In the genomic region with DNA sequence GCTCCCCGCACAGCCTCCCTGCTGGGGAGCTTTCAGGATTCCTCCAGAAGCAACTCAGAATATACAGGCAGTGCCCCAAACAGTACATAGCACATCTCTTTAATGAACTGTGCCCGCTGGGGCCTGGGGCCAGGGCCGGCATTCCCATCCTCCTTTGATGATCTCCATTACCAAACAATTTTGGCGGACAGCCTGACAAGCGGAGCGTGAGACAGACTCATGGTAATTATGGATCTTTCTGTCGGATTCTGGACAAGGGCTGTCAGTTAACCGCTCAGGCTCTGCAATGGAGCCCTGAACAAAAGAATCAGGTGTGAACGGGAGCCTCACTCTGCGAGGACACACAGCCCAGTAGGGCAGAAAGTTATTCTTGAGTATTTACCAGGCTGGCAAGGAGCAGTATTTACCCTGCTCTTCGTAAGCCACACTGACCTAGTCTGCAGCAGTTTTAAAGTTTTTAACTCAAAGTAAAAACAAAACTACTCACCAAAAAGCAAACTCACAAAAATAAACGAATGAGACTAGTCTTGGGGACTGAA, we compare ENCODE assay signal across 14 cellular contexts.
DNase-seq lines count a peak whose midpoint lies in the region; ATAC-seq and TF ChIP-seq lines count a peak whose summit lies in the region.
"Had no signal": no experiment of that assay in that cellular context is flagged by ENCODE, and none has a peak within 500 bp of the region (broad histone marks: within the 10 kb centered on the region; RNA-seq: fewer than 3 reads in every experiment).

No MANE protein-coding gene starts in this region.

- no peaks in the 10 kb centered on the region for H3K36me3 ChIP-seq in esophagus squamous epithelium
- H3K36me3 ChIP-seq: cardiac muscle cell had no signal

- 33 to 54% methylated on average over 8 to 10 of the region's 12 CpGs for WGBS in esophagus squamous epithelium, 2 donors

- no peak for ATAC-seq in effector memory CD8-positive, alpha-beta T cell (replicated peaks)
- ATAC-seq in HG03108 (IDR thresholded peaks at IDR 0.05; ENCODE audit: unreplicated experiment) = no peak
- ATAC-seq in HG03460 (IDR thresholded peaks at IDR 0.05; ENCODE audit: unreplicated experiment) = no peak
- ATAC-seq: CD8-positive, alpha-beta T cell had no signal

- H3K9me3 ChIP-seq in esophagus squamous epithelium = no peaks in the 10 kb centered on the region

- peak overlapping the region; percentile 39 to 63 for H3K27ac Mint-ChIP-seq in effector memory CD8-positive, alpha-beta T cell
- peak overlapping the region; percentile 35 to 55 (median 40) for H3K27ac Mint-ChIP-seq in nephron
- H3K27ac Mint-ChIP-seq: CD8-positive, alpha-beta T cell had no signal

- intact Hi-C loops in esophagus squamous epithelium (cut with DNase I) = no loop called here

- peak overlapping the region in 2 of 4 donors; percentile 31 to 39 for H3K27ac ChIP-seq in esophagus squamous epithelium
- H3K27ac ChIP-seq: cardiac muscle cell had no signal

- H3K4me1 ChIP-seq in esophagus squamous epithelium = peaks cover 15 to 26% (median 19%) of the 10 kb centered on the region in 3 donors

- H3K36me3 Mint-ChIP-seq in effector memory CD8-positive, alpha-beta T cell (ENCODE audit: insufficient read depth) = peaks cover 9% of the 10 kb centered on the region
- peaks cover 27% of the 10 kb centered on the region for H3K36me3 Mint-ChIP-seq in nephron (ENCODE audit: low read depth)

- H3K4me3 Mint-ChIP-seq in effector memory CD8-positive, alpha-beta T cell = no peak overlapping the region
- H3K4me3 Mint-ChIP-seq in nephron = no peak overlapping the region
- H3K4me3 Mint-ChIP-seq: CD8-positive, alpha-beta T cell had no signal

- H3K4me1 Mint-ChIP-seq in effector memory CD8-positive, alpha-beta T cell (ENCODE audit: low read depth in 2 of 2) = peaks cover 32 to 36% of the 10 kb centered on the region in 2 donors
- H3K4me1 Mint-ChIP-seq in nephron = peaks cover 25% of the 10 kb centered on the region

- peak; percentile 7 for DNase-seq in AG09319 (ENCODE audit: extremely low read depth, low read depth)
- peak; percentile 70 for DNase-seq in NCI-H1694 (lab: John Stamatoyannopoulos, UW)
- DNase-seq in effector memory CD8-positive, alpha-beta T cell = no peak
- no peak for DNase-seq in esophagus squamous epithelium (lab: John Stamatoyannopoulos, UW)
- DNase-seq in mucosa of gallbladder (ENCODE audit: low spot score) = no peak
- DNase-seq: activated T-cell treated with anti-CD3 and anti-CD28 coated beads, Interleukin-2, amount 50 U/mL, for 48 hours; CD8-positive, alpha-beta T cell; mammary epithelial cell; NCI-H1048; stimulated activated CD8-positive, alpha-beta memory T cell treated with anti-CD3 and anti-CD28 coated beads, Interleukin-4, amount 100 ng/mL, for 48 hours had no signal

- no peak overlapping the region for H3K4me3 ChIP-seq in esophagus squamous epithelium
- H3K4me3 ChIP-seq: cardiac muscle cell had no signal

- H3K27me3 ChIP-seq in esophagus squamous epithelium = no peaks in the 10 kb centered on the region
- H3K27me3 ChIP-seq: cardiac muscle cell had no signal

- TF ChIP-seq CTCF in AG09319 (IDR thresholded peaks at IDR 0.05; ENCODE audit: low read depth, low read length) (no peak), nephron (IDR thresholded peaks at IDR 0.05; ENCODE audit: unreplicated experiment in 3 of 3) (no peak), esophagus squamous epithelium (IDR thresholded peaks at IDR 0.05) (no peak)

- H3K9me3 Mint-ChIP-seq in effector memory CD8-positive, alpha-beta T cell = no peaks in the 10 kb centered on the region
- no peaks in the 10 kb centered on the region for H3K9me3 Mint-ChIP-seq in nephron
- H3K9me3 Mint-ChIP-seq: CD8-positive, alpha-beta T cell had no signal

- H3K27me3 Mint-ChIP-seq in effector memory CD8-positive, alpha-beta T cell = no peaks in the 10 kb centered on the region
- no peaks in the 10 kb centered on the region for H3K27me3 Mint-ChIP-seq in nephron (ENCODE audit: low read depth)

- TF ChIP-seq POLR2A in esophagus squamous epithelium (IDR thresholded peaks at IDR 0.05) = no peak

Comparison
In these comparisons a context has a peak if more than half of its experiments do, and no peak if none do; other contexts are left out.
1. DNase-seq: peak in AG09319 (single experiment) and NCI-H1694 (single experiment); none in effector memory CD8-positive, alpha-beta T cell (0 of 3), esophagus squamous epithelium (single experiment) and mucosa of gallbladder (single experiment).